In genomic region chr3:147365196-147366115, GRCh38 we compare ENCODE assay signal across 10 cellular contexts. TPM values are rescaled to one million over a fixed set of nuclear protein-coding genes. Genes with fewer than 3 reads are reported as not detected.
"Had no signal": no experiment of that assay in that cellular context is flagged by ENCODE, and none has a peak within 500 bp of the region (broad histone marks: within the 10 kb centered on the region; RNA-seq: fewer than 3 reads in every experiment).

No MANE protein-coding gene starts in this region.

- H3K36me3 Mint-ChIP-seq: IgD-negative memory B cell had no signal

- H3K4me1 Mint-ChIP-seq: IgD-negative memory B cell had no signal

- H3K9ac ChIP-seq: GM23248 had no signal

- H3K4me3 ChIP-seq: GM23248, HAP-1 had no signal

- H3K4me1 ChIP-seq: HAP-1 had no signal

- H3K4me3 Mint-ChIP-seq: HFFc6, IgD-negative memory B cell had no signal

- H3K9me3 ChIP-seq: HAP-1 had no signal

- ATAC-seq: HCT116, HepG2 had no signal

- DNase-seq: GM23248, H7, HFFc6, KBM-7 had no signal

- H3K9me3 Mint-ChIP-seq: HFFc6 had no signal

- FAIRE-seq: HepG2 had no signal

- H3K36me3 ChIP-seq: HAP-1 had no signal

- H2AFZ ChIP-seq: GM23248 had no signal

- H3K27ac ChIP-seq: GM23248, HL-60 had no signal

- H3K27ac Mint-ChIP-seq: HFFc6, IgD-negative memory B cell had no signal

RNA-seq across cellular contexts. Expression of gene ZIC4, which starts 40.9 kb away (rescaled TPM):
- total RNA-seq: HepG2, HT1080 had no signal
- polyA plus RNA-seq: HepG2, IgD-negative memory B cell had no signal

RNA-seq across cellular contexts. Expression of gene ZIC1, which starts 43.7 kb away (rescaled TPM):
- total RNA-seq: HepG2, HT1080 had no signal
- polyA plus RNA-seq: HepG2, IgD-negative memory B cell had no signal
